In the genomic region with DNA sequence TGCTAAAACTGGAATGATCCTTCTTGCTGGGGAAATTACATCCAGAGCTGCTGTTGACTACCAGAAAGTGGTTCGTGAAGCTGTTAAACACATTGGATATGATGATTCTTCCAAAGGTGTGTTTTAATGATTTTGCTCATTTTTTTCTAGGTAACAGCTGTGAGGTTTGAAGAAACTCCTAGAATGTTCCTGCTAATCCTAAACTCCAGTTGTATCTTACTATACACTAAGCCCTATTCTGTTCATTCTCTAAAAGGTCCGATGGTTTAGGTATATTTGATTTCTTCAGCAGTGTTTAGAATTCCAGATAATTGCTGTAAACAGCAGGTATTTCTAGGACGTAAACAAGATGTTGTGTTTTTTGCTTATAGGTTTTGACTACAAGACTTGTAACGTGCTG, we compare ENCODE assay signal across 1 cellular context.
TF ChIP-seq lines count a peak whose summit lies in the region.

No MANE protein-coding gene starts in this region.

TF ChIP-seq in HepG2, 621 proteins besides CTCF, POLR2A, EP300 and RAD21:
- TF ChIP-seq, protein P1, sequence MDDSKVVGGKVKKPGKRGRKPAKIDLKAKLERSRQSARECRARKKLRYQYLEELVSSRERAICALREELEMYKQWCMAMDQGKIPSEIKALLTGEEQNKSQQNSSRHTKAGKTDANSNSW (CRISPR knock-in tag; IDR thresholded peaks at IDR 0.05; ENCODE audit: borderline replicate concordance): no peak
- TF ChIP-seq TBL1XR1 (IDR thresholded peaks at IDR 0.05; ENCODE audit: borderline replicate concordance, low read length, partially characterized antibody) (no peak), ZNF326 (CRISPR knock-in tag; IDR thresholded peaks at IDR 0.05; ENCODE audit: borderline replicate concordance) (no peak), RXRB (CRISPR knock-in tag; IDR thresholded peaks at IDR 0.05; ENCODE audit: borderline replicate concordance) (no peak), MED8 (CRISPR knock-in tag; IDR thresholded peaks at IDR 0.05; ENCODE audit: insufficient replicate concordance) (no peak), SIN3B (IDR thresholded peaks at IDR 0.05; ENCODE audit: low read length) (no peak), ARID2 (CRISPR knock-in tag; IDR thresholded peaks at IDR 0.05; ENCODE audit: borderline replicate concordance) (0 out of 2 replicates have a peak, but pooled peaks have one; percentile 39), POLR2AphosphoS5 (IDR thresholded peaks at IDR 0.05; ENCODE audit: low read depth, low read length) (peak; percentile 44), ZNF317 (CRISPR knock-in tag; IDR thresholded peaks at IDR 0.05) (no peak), TAF1 (CRISPR knock-in tag; IDR thresholded peaks at IDR 0.05) (no peak), MYC (CRISPR knock-in tag; IDR thresholded peaks at IDR 0.05; ENCODE audit: borderline replicate concordance) (no peak), MTF1 (CRISPR knock-in tag; IDR thresholded peaks at IDR 0.05) (no peak), ELF4 (CRISPR knock-in tag; IDR thresholded peaks at IDR 0.05; ENCODE audit: borderline replicate concordance) (0 out of 2 replicates have a peak, but pooled peaks have one; percentile 28), AGO2 (optimal IDR thresholded peaks at IDR 0.05; ENCODE audit: low read depth, low read length) (peak; percentile 44), IKZF1 (IDR thresholded peaks at IDR 0.05) (no peak), ZNF333 (CRISPR knock-in tag; IDR thresholded peaks at IDR 0.05; ENCODE audit: borderline replicate concordance) (no peak), ZNF749 (CRISPR knock-in tag; IDR thresholded peaks at IDR 0.05; ENCODE audit: borderline replicate concordance) (no peak)
- TF ChIP-seq, protein P2, sequence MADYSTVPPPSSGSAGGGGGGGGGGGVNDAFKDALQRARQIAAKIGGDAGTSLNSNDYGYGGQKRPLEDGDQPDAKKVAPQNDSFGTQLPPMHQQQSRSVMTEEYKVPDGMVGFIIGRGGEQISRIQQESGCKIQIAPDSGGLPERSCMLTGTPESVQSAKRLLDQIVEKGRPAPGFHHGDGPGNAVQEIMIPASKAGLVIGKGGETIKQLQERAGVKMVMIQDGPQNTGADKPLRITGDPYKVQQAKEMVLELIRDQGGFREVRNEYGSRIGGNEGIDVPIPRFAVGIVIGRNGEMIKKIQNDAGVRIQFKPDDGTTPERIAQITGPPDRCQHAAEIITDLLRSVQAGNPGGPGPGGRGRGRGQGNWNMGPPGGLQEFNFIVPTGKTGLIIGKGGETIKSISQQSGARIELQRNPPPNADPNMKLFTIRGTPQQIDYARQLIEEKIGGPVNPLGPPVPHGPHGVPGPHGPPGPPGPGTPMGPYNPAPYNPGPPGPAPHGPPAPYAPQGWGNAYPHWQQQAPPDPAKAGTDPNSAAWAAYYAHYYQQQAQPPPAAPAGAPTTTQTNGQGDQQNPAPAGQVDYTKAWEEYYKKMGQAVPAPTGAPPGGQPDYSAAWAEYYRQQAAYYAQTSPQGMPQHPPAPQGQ (CRISPR knock-in tag; IDR thresholded peaks at IDR 0.05; ENCODE audit: borderline replicate concordance): no peak
- TF ChIP-seq, protein P3, sequence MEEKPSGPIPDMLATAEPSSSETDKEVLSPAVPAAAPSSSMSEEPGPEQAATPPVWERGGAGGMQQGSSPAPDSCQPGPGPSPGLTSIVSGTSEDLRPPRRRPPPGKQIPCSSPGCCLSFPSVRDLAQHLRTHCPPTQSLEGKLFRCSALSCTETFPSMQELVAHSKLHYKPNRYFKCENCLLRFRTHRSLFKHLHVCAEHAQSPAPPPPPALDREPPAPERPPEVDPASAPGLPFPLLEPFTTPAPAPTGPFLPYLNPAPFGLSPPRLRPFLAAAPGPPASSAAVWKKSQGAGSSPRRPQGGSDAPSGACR (CRISPR knock-in tag; IDR thresholded peaks at IDR 0.05): no peak
